ENCODE assay signal across 8 cellular contexts in genomic region chr6:130020892-130021483, GRCh38. TPM values are rescaled to one million over a fixed set of nuclear protein-coding genes. Genes with fewer than 3 reads are reported as not detected.
A peak's percentile ranks its signal among the peaks of the same experiment; 100 is the strongest.
DNase-seq lines count a peak whose midpoint lies in the region; ATAC-seq and TF ChIP-seq lines count a peak whose summit lies in the region.

No MANE protein-coding gene starts in this region.

- H3K4me1 Mint-ChIP-seq in T-helper 17 cell, result peaks cover 26% of the 10 kb centered on the region

- no peaks in the 10 kb centered on the region for H3K27me3 Mint-ChIP-seq in T-helper 17 cell

- H3K27me3 ChIP-seq in rectal smooth muscle tissue (ENCODE audit: control insufficient read depth, insufficient read depth, low read length), result no peaks in the 10 kb centered on the region

- peak overlapping the region; percentile 68 for H3K4me3 ChIP-seq in GM12875 (ENCODE audit: low read depth, low read length)
- peak overlapping the region; percentile 96 for H3K4me3 ChIP-seq in astrocyte of the cerebellum (ENCODE audit: low read depth, low read length)
- H3K4me3 ChIP-seq in rectal smooth muscle tissue (ENCODE audit: low read length), result peak overlapping the region; percentile 78

- H3K4me1 ChIP-seq in rectal smooth muscle tissue (ENCODE audit: control insufficient read depth, insufficient read depth, low read length), result no peaks in the 10 kb centered on the region

- in situ Hi-C loops in astrocyte of the cerebellum (cut with HindIII; ENCODE audit: low sequenced_read_pairs), result no loop called here

- no peak overlapping the region for H3K9ac ChIP-seq in rectal smooth muscle tissue (ENCODE audit: low read length)

- H3K36me3 ChIP-seq in rectal smooth muscle tissue (ENCODE audit: control insufficient read depth, insufficient read depth, low read length), result no peaks in the 10 kb centered on the region

- peaks cover 9% of the 10 kb centered on the region for H3K36me3 Mint-ChIP-seq in T-helper 17 cell (ENCODE audit: low read depth)

- no peaks in the 10 kb centered on the region for H3K9me3 ChIP-seq in T-helper 17 cell (ENCODE audit: control insufficient read depth, low read length, poor library complexity, severe bottlenecking)

- peak; percentile 69 for ATAC-seq in HG02678 (IDR thresholded peaks at IDR 0.05; ENCODE audit: unreplicated experiment)
- ATAC-seq in T-helper 17 cell, result peak; percentile 66

- peak; percentile 45 for DNase-seq in NCI-H1092 treated with DMSO at 0.1 percent for 48 hours (lab: John Stamatoyannopoulos, UW)
- peak; percentile 32 to 69 (median 54) for DNase-seq in T-helper 17 cell
- peak; percentile 90 for DNase-seq in astrocyte of the cerebellum (ENCODE audit: low read depth)
- DNase-seq in hepatic stellate cell (ENCODE audit: low spot score), result peak; percentile 60
- no peak for DNase-seq in mesenteric fat pad (ENCODE audit: low spot score)

- peak overlapping the region; percentile 63 for H3K27ac ChIP-seq in rectal smooth muscle tissue (ENCODE audit: low read depth, low read length)

- H3K27ac Mint-ChIP-seq in T-helper 17 cell, result peak overlapping the region; percentile 91

- peak; percentile 71 for TF ChIP-seq CTCF in GM12875 (IDR thresholded peaks at IDR 0.05; ENCODE audit: borderline replicate concordance, insufficient read depth, low read depth, low read length)
- TF ChIP-seq CTCF in astrocyte of the cerebellum (IDR thresholded peaks at IDR 0.05; ENCODE audit: low read depth, low read length, missing control alignments), result peak; percentile 75

- H3K4me3 Mint-ChIP-seq in T-helper 17 cell, result peak overlapping the region; percentile 95

RNA-seq across cellular contexts. Expression of gene L3MBTL3, which starts 2.6 kb away (rescaled TPM):
- total RNA-seq in T-helper 17 cell (10 to 100 TPM; 36.6 to 45.2 TPM), mesenteric fat pad (9.9 TPM)
